In genomic region chr5:73339165-73339564, GRCh38 we compare ENCODE assay signal across 13 cellular contexts.
DNase-seq lines count a peak whose midpoint lies in the region; ATAC-seq and TF ChIP-seq lines count a peak whose summit lies in the region.
"Had no signal": no experiment of that assay in that cellular context is flagged by ENCODE, and none has a peak within 500 bp of the region (broad histone marks: within the 10 kb centered on the region; RNA-seq: fewer than 3 reads in every experiment).

No MANE protein-coding gene starts in this region.

- peaks cover 51% of the 10 kb centered on the region for H3K4me1 Mint-ChIP-seq in chondrocyte (ENCODE audit: low read depth)
- H3K4me1 Mint-ChIP-seq in neural progenitor cell = peaks cover 23% of the 10 kb centered on the region
- no peaks in the 10 kb centered on the region for H3K4me1 Mint-ChIP-seq in stimulated activated effector memory CD8-positive, alpha-beta T cell treated with anti-CD3 and anti-CD28 coated beads, Interleukin-12 subunit alpha, Interleukin-12 subunit beta, amount 100 ng/mL, for 72 hours

- H3K36me3 Mint-ChIP-seq in chondrocyte (ENCODE audit: low read depth) (no peaks in the 10 kb centered on the region), neural progenitor cell (no peaks in the 10 kb centered on the region)
- H3K36me3 Mint-ChIP-seq in stimulated activated effector memory CD8-positive, alpha-beta T cell treated with anti-CD3 and anti-CD28 coated beads, Interleukin-12 subunit alpha, Interleukin-12 subunit beta, amount 100 ng/mL, for 72 hours = no peaks in the 10 kb centered on the region
- H3K36me3 Mint-ChIP-seq: CD8-positive, alpha-beta T cell had no signal

- peaks cover 3% of the 10 kb centered on the region for H3K9me3 Mint-ChIP-seq in chondrocyte (ENCODE audit: low read depth)
- H3K9me3 Mint-ChIP-seq in neural progenitor cell = no peaks in the 10 kb centered on the region
- no peaks in the 10 kb centered on the region for H3K9me3 Mint-ChIP-seq in stimulated activated effector memory CD8-positive, alpha-beta T cell treated with anti-CD3 and anti-CD28 coated beads, Interleukin-12 subunit alpha, Interleukin-12 subunit beta, amount 100 ng/mL, for 72 hours
- H3K9me3 Mint-ChIP-seq: CD8-positive, alpha-beta T cell had no signal

- TF ChIP-seq CTCF in chondrocyte (IDR thresholded peaks at IDR 0.05) (no peak), neural progenitor cell (IDR thresholded peaks at IDR 0.05) (no peak), thoracic aorta (IDR thresholded peaks at IDR 0.05) (no peak)

- H3K4me2 ChIP-seq in Karpas-422 (ENCODE audit: low read depth, low read length, poor library complexity, severe bottlenecking) (no peak overlapping the region), neural progenitor cell (no peak overlapping the region)
- H3K4me2 ChIP-seq: PC-9 had no signal

- no peak overlapping the region for H3K4me3 ChIP-seq in Karpas-422 (ENCODE audit: low read length)
- H3K4me3 ChIP-seq in neural progenitor cell = no peak overlapping the region
- no peak overlapping the region for H3K4me3 ChIP-seq in thoracic aorta
- H3K4me3 ChIP-seq: PC-9 had no signal

- ATAC-seq in thoracic aorta (ENCODE audit: insufficient number of reproducible peaks, low FRiP score, low read depth) (no peak), HG03095 (IDR thresholded peaks at IDR 0.05; ENCODE audit: unreplicated experiment) (no peak)
- no peak for ATAC-seq in stimulated activated effector memory CD8-positive, alpha-beta T cell treated with anti-CD3 and anti-CD28 coated beads, Interleukin-12 subunit alpha, Interleukin-12 subunit beta, amount 100 ng/mL, for 72 hours
- ATAC-seq: CD8-positive, alpha-beta T cell had no signal

- no peaks in the 10 kb centered on the region for H3F3A ChIP-seq in neural progenitor cell (ENCODE audit: low read depth)

- H3K27me3 ChIP-seq in Karpas-422 (ENCODE audit: low read length) = no peaks in the 10 kb centered on the region
- no peaks in the 10 kb centered on the region for H3K27me3 ChIP-seq in neural progenitor cell
- no peaks in the 10 kb centered on the region for H3K27me3 ChIP-seq in thoracic aorta (replicated peaks; ENCODE audit: insufficient read depth)

- H3K9me2 ChIP-seq in Karpas-422 (replicated peaks; ENCODE audit: insufficient read depth, low read length) = no peaks in the 10 kb centered on the region

- DNase-seq in Karpas-422 = peak; percentile 27
- no peak for DNase-seq in chondrocyte (ENCODE audit: low spot score)
- no peak for DNase-seq in neural progenitor cell (ENCODE audit: low spot score)
- no peak for DNase-seq in thoracic aorta (ENCODE audit: low spot score)
- no peak for DNase-seq in stimulated activated CD8-positive, alpha-beta memory T cell treated with anti-CD3 and anti-CD28 coated beads, Interleukin-4, amount 100 ng/mL, for 48 hours
- DNase-seq in stimulated activated effector memory CD8-positive, alpha-beta T cell treated with anti-CD3 and anti-CD28 coated beads, Interleukin-12 subunit alpha, Interleukin-12 subunit beta, amount 100 ng/mL, for 72 hours (ENCODE audit: low spot score in 2 of 2) = no peak
- DNase-seq: BE2C; CD8-positive, alpha-beta T cell; HCEC 1CT; KG1; NCI-H2029 treated with DMSO at 0.1 percent for 48 hours; PC-9 had no signal

- H3K36me3 ChIP-seq in Karpas-422 (ENCODE audit: insufficient read depth, low read length) (no peaks in the 10 kb centered on the region), neural progenitor cell (no peaks in the 10 kb centered on the region), thoracic aorta (no peaks in the 10 kb centered on the region)
- H3K36me3 ChIP-seq: BE2C had no signal

- H3K9ac ChIP-seq in Karpas-422 (ENCODE audit: low read length) = no peak overlapping the region
- H3K9ac ChIP-seq in neural progenitor cell = no peak overlapping the region

- H3K9me3 ChIP-seq in Karpas-422 (ENCODE audit: low read length) (no peaks in the 10 kb centered on the region), neural progenitor cell (ENCODE audit: low read depth) (no peaks in the 10 kb centered on the region), thoracic aorta (no peaks in the 10 kb centered on the region)
- H3K9me3 ChIP-seq: BE2C had no signal

- H3K27ac ChIP-seq in Karpas-422 (ENCODE audit: low read length) (no peak overlapping the region), neural progenitor cell (no peak overlapping the region), thoracic aorta (peak overlapping the region; percentile 62 to 87)
- H3K27ac ChIP-seq: PC-9 had no signal

- H3K4me1 ChIP-seq in Karpas-422 (ENCODE audit: low read length) (no peaks in the 10 kb centered on the region), neural progenitor cell (peaks cover 26% of the 10 kb centered on the region), thoracic aorta (ENCODE audit: control insufficient read depth in 1 of 2, low read depth in 2 of 2) (peaks cover 15 to 47% of the 10 kb centered on the region in 2 donors)
- H3K4me1 ChIP-seq: BE2C had no signal

- H3K4me3 Mint-ChIP-seq in chondrocyte (ENCODE audit: unreplicated experiment) (peak overlapping the region; percentile 37), neural progenitor cell (no peak overlapping the region)
- no peak overlapping the region for H3K4me3 Mint-ChIP-seq in stimulated activated effector memory CD8-positive, alpha-beta T cell treated with anti-CD3 and anti-CD28 coated beads, Interleukin-12 subunit alpha, Interleukin-12 subunit beta, amount 100 ng/mL, for 72 hours
- H3K4me3 Mint-ChIP-seq: CD8-positive, alpha-beta T cell had no signal

- H4K20me1 ChIP-seq in Karpas-422 (ENCODE audit: insufficient read depth, low read depth, low read length) = no peaks in the 10 kb centered on the region
- H4K20me1 ChIP-seq in neural progenitor cell (ENCODE audit: low read depth) = no peaks in the 10 kb centered on the region

- H2AFZ ChIP-seq in Karpas-422 (ENCODE audit: low read length) = no peak overlapping the region
- H2AFZ ChIP-seq in neural progenitor cell (replicated peaks) = peak overlapping the region; percentile 45
- H2AFZ ChIP-seq: PC-9 had no signal

- H3K27ac Mint-ChIP-seq in chondrocyte (ENCODE audit: unreplicated experiment) (peak overlapping the region; percentile 98), neural progenitor cell (peak overlapping the region; percentile 34)
- H3K27ac Mint-ChIP-seq in stimulated activated effector memory CD8-positive, alpha-beta T cell treated with anti-CD3 and anti-CD28 coated beads, Interleukin-12 subunit alpha, Interleukin-12 subunit beta, amount 100 ng/mL, for 72 hours = no peak overlapping the region
- H3K27ac Mint-ChIP-seq: CD8-positive, alpha-beta T cell had no signal

- H3K79me2 ChIP-seq in Karpas-422 (ENCODE audit: low read length) = no peaks in the 10 kb centered on the region
- no peaks in the 10 kb centered on the region for H3K79me2 ChIP-seq in neural progenitor cell (ENCODE audit: low read depth)

- H3K27me3 Mint-ChIP-seq in chondrocyte (ENCODE audit: low read depth) (no peaks in the 10 kb centered on the region), neural progenitor cell (ENCODE audit: insufficient read depth, low read depth) (peaks cover 8% of the 10 kb centered on the region)

Comparison
In these comparisons a context has a peak if more than half of its experiments do, and no peak if none do; other contexts are left out.
1. H3K27ac ChIP-seq: peak in thoracic aorta (2 of 2); none in Karpas-422 (single experiment) and neural progenitor cell (single experiment).